In the genomic region with DNA sequence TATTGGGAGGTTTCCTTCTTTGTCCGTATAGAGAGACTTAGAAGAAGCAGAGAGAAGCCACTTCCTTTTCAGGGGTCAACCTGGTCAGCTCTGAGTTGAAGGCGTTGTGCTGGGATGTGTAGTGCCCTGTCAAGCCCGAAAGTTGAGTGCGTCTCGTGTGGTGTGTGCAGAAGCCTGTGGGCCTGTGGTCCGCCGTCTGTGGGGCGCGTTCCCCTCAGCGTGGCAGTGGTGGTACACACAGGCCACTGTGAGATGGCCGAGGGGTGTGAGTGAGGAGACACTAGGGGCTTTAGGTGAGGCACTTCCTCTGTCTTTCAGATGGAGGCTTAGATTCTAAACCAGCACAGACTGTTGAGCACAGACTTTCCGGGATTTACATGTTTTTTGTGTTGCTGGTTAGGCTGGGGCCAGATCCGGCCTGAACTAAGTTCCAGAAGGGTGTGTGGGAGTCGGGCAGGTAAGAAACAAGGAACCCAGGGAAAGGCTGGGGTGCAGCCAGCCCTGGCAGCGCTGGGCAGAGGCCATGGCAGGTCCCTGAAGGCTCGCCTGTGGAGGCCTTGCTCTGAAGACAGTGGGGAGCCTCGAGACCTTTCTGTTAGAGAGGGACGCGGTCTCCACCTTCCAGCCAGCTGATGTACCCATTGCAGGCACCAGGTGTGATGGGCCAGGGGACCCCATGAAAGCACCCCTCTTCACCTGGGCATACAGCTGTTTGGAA, we compare ENCODE assay signal across 16 cellular contexts.
"Had no signal": no experiment of that assay in that cellular context is flagged by ENCODE, and none has a peak within 500 bp of the region (broad histone marks: within the 10 kb centered on the region; RNA-seq: fewer than 3 reads in every experiment).

No MANE protein-coding gene starts in this region.

- H3K36me3 ChIP-seq: adrenal gland, ovary had no signal

- H3K4me3 Mint-ChIP-seq: activated T-cell treated with anti-CD3 and anti-CD28 coated beads, Interleukin-2, amount 50 U/mL, for 72 hours; nephron had no signal

- DNase-seq: activated CD4-positive, alpha-beta T cell treated with anti-CD3 and anti-CD28 coated beads, Interleukin-2, amount 50 U/mL, for 4 hours; activated CD4-positive, CD25-positive, alpha-beta regulatory T cell treated with anti-CD3 and anti-CD28 coated beads, Interleukin-2, amount 50 U/mL, for 72 hours; activated naive CD4-positive, alpha-beta T cell; activated T-cell treated with anti-CD3 and anti-CD28 coated beads, Interleukin-2, amount 50 U/mL, for 72 hours; cerebellar nuclear complex; left colon; mucosa of descending colon; ovary; retina; trophoblast cell had no signal

- H3K4me3 ChIP-seq: adrenal gland, esophagus muscularis mucosa, lung, mucosa of descending colon, ovary, skin epidermis had no signal

- H3K9me3 Mint-ChIP-seq: activated T-cell treated with anti-CD3 and anti-CD28 coated beads, Interleukin-2, amount 50 U/mL, for 72 hours; nephron had no signal

- FAIRE-seq: endometrium had no signal

- H3K27ac Mint-ChIP-seq: activated T-cell treated with anti-CD3 and anti-CD28 coated beads, Interleukin-2, amount 50 U/mL, for 72 hours; nephron had no signal

- H3K9me3 ChIP-seq: adrenal gland, esophagus muscularis mucosa, mucosa of descending colon, ovary had no signal

- H3K27ac ChIP-seq: adrenal gland, esophagus muscularis mucosa, ovary, skin epidermis had no signal

- H3K4me1 ChIP-seq: adrenal gland, esophagus muscularis mucosa had no signal

- ATAC-seq: activated T-cell treated with anti-CD3 and anti-CD28 coated beads, Interleukin-2, amount 50 U/mL, for 72 hours; left colon; mucosa of descending colon had no signal

- H3K27me3 ChIP-seq: adrenal gland, esophagus muscularis mucosa, ovary had no signal
